8 cellular contexts compared by ENCODE assay signal in genomic region chr17:44221072-44221861, GRCh38. TPM values are rescaled to one million over a fixed set of nuclear protein-coding genes. Genes with fewer than 3 reads are reported as not detected.
DNase-seq lines count a peak whose midpoint lies in the region; ATAC-seq, FAIRE-seq and TF ChIP-seq lines count a peak whose summit lies in the region.

No MANE protein-coding gene starts in this region.

- TF ChIP-seq CTCF in AG04450 (IDR thresholded peaks at IDR 0.05; ENCODE audit: low read depth, low read length) (no peak), kidney (IDR thresholded peaks at IDR 0.05; ENCODE audit: borderline replicate concordance, extremely low read depth, insufficient read depth) (no peak)

- ATAC-seq in HG03439 (IDR thresholded peaks at IDR 0.05; ENCODE audit: unreplicated experiment): no peak

- CTCF ChIA-PET in AG04450 (lab: Charles Lee): interaction anchor here (0.6 to 2.1 kb wide), 6 partner anchors 11 to 292 kb away, joined by 3 to 19 read pairs (median 6); partner anchors contain the start of gene GRN

- H3K27ac ChIP-seq in AG04450 (ENCODE audit: low read depth, low read length) (peak overlapping the region; percentile 73), kidney (ENCODE audit: low read depth in 2 of 2, low read length in 2 of 2) (peak overlapping the region; percentile 88 to 95)

- peaks cover 6 to 9% of the 10 kb centered on the region in 2 donors for H3K36me3 ChIP-seq in kidney (ENCODE audit: control insufficient read depth in 1 of 2, insufficient read depth in 2 of 2, low read length in 2 of 2)

- H3K4me1 ChIP-seq in kidney (ENCODE audit: control insufficient read depth in 1 of 2, insufficient read depth in 1 of 2, low read depth in 1 of 2, low read length in 2 of 2): peaks cover 30 to 31% of the 10 kb centered on the region in 2 donors

- H3K4me3 ChIP-seq in AG04450 (ENCODE audit: low read depth, low read length) (peak overlapping the region; percentile 83), kidney (ENCODE audit: low read length in 2 of 2) (peak overlapping the region; percentile 72 to 83)

- POLR2A ChIA-PET in AG04450 (lab: Yijun Ruan, JAX): interaction anchor here (0.5 to 3.5 kb wide), 15 partner anchors 10 to 1556 kb away, joined by 3 to 11 read pairs (median 4); partner anchors contain the start of genes ATXN7L3, SLC25A39 and TMUB2

- peak overlapping the region; percentile 71 to 91 for H3K9ac ChIP-seq in kidney (ENCODE audit: low read length in 2 of 2)

- FAIRE-seq in kidney (lab: Jason Lieb, UNC): no peak

- no peaks in the 10 kb centered on the region for H3K27me3 ChIP-seq in AG04450 (ENCODE audit: control insufficient read depth, insufficient read depth, low read length)

- intact Hi-C loops in kidney (cut with DNase I): no loop called here

- no peak for DNase-seq in AG04450 (ENCODE audit: low read depth, low spot score)
- DNase-seq in H4 (ENCODE audit: low spot score): peak; percentile 47
- peak; percentile 59 for DNase-seq in NCI-H345 treated with DMSO at 0.1 percent for 48 hours (lab: John Stamatoyannopoulos, UW; ENCODE audit: unreplicated experiment)
- DNase-seq in activated CD4-positive, CD25-positive, alpha-beta regulatory T cell (lab: John Stamatoyannopoulos, UW): peak in 3 of 4 experiments; percentile 21 to 41 (median 34)
- peak; percentile 85 for DNase-seq in cerebellum (ENCODE audit: low spot score)
- peak; percentile 93 for DNase-seq in kidney
- DNase-seq in stimulated activated CD4-positive, alpha-beta T cell treated with anti-CD3 and anti-CD28 coated beads, Interleukin-12 subunit alpha, Interleukin-12 subunit beta, amount 100 ng/mL, for 4 hours: peak; percentile 58

- no peaks in the 10 kb centered on the region; the same call in 1 of the 2 replicates for H3K9me3 ChIP-seq in AG04450 (ENCODE audit: control insufficient read depth, insufficient read depth, low read length)
- H3K9me3 ChIP-seq in kidney (ENCODE audit: control insufficient read depth in 1 of 2, low read length in 2 of 2): no peaks in the 10 kb centered on the region

RNA-seq across cellular contexts. Expression of gene UBTF, which starts 1.8 kb away (rescaled TPM):
- polyA plus RNA-seq in AG04450 (2011; rRNA removed): 26.6 and 30.0 TPM in 2 replicates
- polyA minus RNA-seq in AG04450 (2011; rRNA and poly(A)+ RNA removed): 28.6 and 31.2 TPM in 2 replicates
- total RNA-seq in H4 (2014; rRNA removed; shearing (Covaris generic)): 36.4 and 40.3 TPM in 2 replicates
- total RNA-seq in cerebellum: 59.0 TPM
- total RNA-seq in kidney: 98.8 TPM
- polyA plus RNA-seq in kidney (ENCODE audit: insufficient read depth, low read depth, low replicate concordance): 46.1 TPM

RNA-seq across cellular contexts. Expression of gene ATXN7L3, which starts 21.6 kb away (rescaled TPM):
- polyA plus RNA-seq in AG04450 (2011; rRNA removed) (44.1 and 51.6 TPM in 2 replicates), kidney (ENCODE audit: insufficient read depth, low read depth, low replicate concordance) (20.0 TPM)
- polyA minus RNA-seq in AG04450 (2011; rRNA and poly(A)+ RNA removed): 41.8 and 45.1 TPM in 2 replicates
- 26.6 and 33.0 TPM in 2 replicates for total RNA-seq in H4 (2014; rRNA removed; shearing (Covaris generic))
- total RNA-seq in cerebellum (43.9 TPM), kidney (64.8 TPM)

RNA-seq across cellular contexts. Expression of gene TMUB2, which starts 34.5 kb away (rescaled TPM):
- polyA plus RNA-seq in AG04450 (2011; rRNA removed) (34.3 and 37.1 TPM in 2 replicates), kidney (ENCODE audit: insufficient read depth, low read depth, low replicate concordance) (39.2 TPM)
- 22.6 and 32.5 TPM in 2 replicates for polyA minus RNA-seq in AG04450 (2011; rRNA and poly(A)+ RNA removed)
- 16.4 and 19.1 TPM in 2 replicates for total RNA-seq in H4 (2014; rRNA removed; shearing (Covaris generic))
- total RNA-seq in cerebellum (20.9 TPM), kidney (37.7 TPM)

RNA-seq across cellular contexts. Expression of gene SLC4A1, which starts 46.7 kb away (rescaled TPM):
- polyA plus RNA-seq in AG04450 (2011; rRNA removed): not detected in 2 replicates
- not detected in 2 replicates for polyA minus RNA-seq in AG04450 (2011; rRNA and poly(A)+ RNA removed)
- total RNA-seq in H4 (2014; rRNA removed; shearing (Covaris generic)): not detected in 2 replicates
- 6.8 TPM for total RNA-seq in cerebellum
- total RNA-seq in kidney: 2.1 TPM
- 201 TPM for polyA plus RNA-seq in kidney (ENCODE audit: insufficient read depth, low read depth, low replicate concordance)

RNA-seq across cellular contexts. Expression of gene ASB16, which starts 50.8 kb away (rescaled TPM):
- polyA plus RNA-seq in AG04450 (2011; rRNA removed) (not detected in 2 replicates), kidney (ENCODE audit: insufficient read depth, low read depth, low replicate concordance) (0.90 TPM)
- not detected in 2 replicates for polyA minus RNA-seq in AG04450 (2011; rRNA and poly(A)+ RNA removed)
- total RNA-seq in H4 (2014; rRNA removed; shearing (Covaris generic)): not detected in 2 replicates
- total RNA-seq in cerebellum (not detected), kidney (0.25 TPM)
